ENCODE assay signal across 8 cellular contexts in the genomic region with DNA sequence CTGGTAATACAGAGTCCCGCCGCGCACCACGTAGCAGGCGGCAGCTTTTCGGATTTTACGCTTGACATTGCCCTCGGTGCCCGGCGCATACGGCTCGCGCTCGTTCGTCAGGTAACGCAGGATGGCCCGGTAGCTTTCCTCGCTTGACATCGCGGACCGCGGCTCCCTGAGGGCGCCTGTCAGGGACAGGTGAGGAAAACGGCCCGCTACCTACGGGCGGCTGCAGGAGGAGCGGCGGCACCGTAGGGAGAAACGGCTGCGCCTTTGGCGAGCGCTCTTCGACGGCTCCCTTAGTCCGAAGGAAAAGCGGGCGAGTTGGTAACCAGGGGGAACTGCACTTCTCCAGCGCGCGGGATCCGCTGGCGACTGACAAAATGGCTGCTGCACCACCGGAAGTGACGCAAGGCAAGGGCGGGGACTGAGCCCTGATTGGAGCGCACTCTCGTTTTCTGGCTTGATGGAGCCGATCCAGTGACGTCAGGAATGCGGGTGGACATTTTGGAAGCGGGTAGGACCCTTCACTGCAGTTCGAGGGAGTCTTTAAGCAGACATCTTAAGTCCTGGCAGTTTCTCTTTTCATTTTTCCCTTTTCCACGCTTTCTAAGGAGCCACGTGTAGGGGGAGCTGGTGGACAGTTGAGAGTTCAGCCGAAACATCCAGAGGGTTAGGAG. TPM values are rescaled to one million over a fixed set of nuclear protein-coding genes. Genes with fewer than 3 reads are reported as not detected.
DNase-seq lines count a peak whose midpoint lies in the region; ATAC-seq and TF ChIP-seq lines count a peak whose summit lies in the region.

Gene ZBTB11, minus strand, starts transcription at position 368 of the 671 bp plus-strand sequence. Its CDS starts 218 bp downstream, at position 150.

- peaks cover 34% of the 10 kb centered on the region for H3K36me3 ChIP-seq in KOPT-K1 (ENCODE audit: insufficient read depth, low read length)

- CTCF ChIA-PET in Calu3 (lab: Charles Lee) = interaction anchor here (1.3 to 1.9 kb wide), 4 partner anchors 126 to 552 kb away, joined by 3 to 9 read pairs (median 4); no protein-coding TSS in a partner anchor

- H3K9me3 ChIP-seq in KOPT-K1 (ENCODE audit: insufficient read depth, low read length, poor library complexity, severe bottlenecking) = no peaks in the 10 kb centered on the region

- BruUV-seq in Calu3 (replicated peaks; lab: Mats Ljungman, UMichigan) = no TSS peak

- peak within 1 kb of the TSS; percentile 87 for H3K27ac ChIP-seq in KOPT-K1 (ENCODE audit: low read depth, low read length, poor library complexity, severe bottlenecking)
- H3K27ac ChIP-seq in substantia nigra (ENCODE audit: low read depth, low read length, poor library complexity, severe bottlenecking) = peak within 1 kb of the TSS; percentile 93

- no peaks in the 10 kb centered on the region for H3K27me3 Mint-ChIP-seq in Calu3 (ENCODE audit: unreplicated experiment)
- peaks cover 3% of the 10 kb centered on the region for H3K27me3 Mint-ChIP-seq in neural crest cell (ENCODE audit: low read depth)

- peak; percentile 99 for DNase-seq in Calu3
- DNase-seq in activated T-cell treated with anti-CD3 and anti-CD28 coated beads, Interleukin-2, amount 50 U/mL, for 1 hour = peak; percentile 100
- peak; percentile 100 for DNase-seq in fibroblast of peridontal ligament (ENCODE audit: extremely low read depth)
- peak; percentile 99 for DNase-seq in neural crest cell (ENCODE audit: low read depth, low spot score)
- no peak for DNase-seq in substantia nigra (lab: John Stamatoyannopoulos, UW)
- no peak for DNase-seq in NCI-H524 (lab: John Stamatoyannopoulos, UW)

- ATAC-seq in GM21619 (IDR thresholded peaks at IDR 0.05; ENCODE audit: unreplicated experiment) = peak; percentile 76

- peak within 1 kb of the TSS; percentile 80 for H3K4me3 Mint-ChIP-seq in Calu3 (ENCODE audit: low read depth, unreplicated experiment)
- peak within 1 kb of the TSS; percentile 97 for H3K4me3 Mint-ChIP-seq in neural crest cell

- H3K4me1 Mint-ChIP-seq in Calu3 (ENCODE audit: low read depth, unreplicated experiment) (peaks cover 23% of the 10 kb centered on the region), neural crest cell (peaks cover 32% of the 10 kb centered on the region)

- H3K9me3 Mint-ChIP-seq in Calu3 (ENCODE audit: low read depth, unreplicated experiment) (no peaks in the 10 kb centered on the region), neural crest cell (no peaks in the 10 kb centered on the region)

- H3K27ac Mint-ChIP-seq in Calu3 (ENCODE audit: unreplicated experiment) = peak within 1 kb of the TSS; percentile 85
- peak within 1 kb of the TSS; percentile 83 for H3K27ac Mint-ChIP-seq in neural crest cell (ENCODE audit: unreplicated experiment)

- H3K36me3 Mint-ChIP-seq in Calu3 (ENCODE audit: insufficient read depth, unreplicated experiment) = peaks cover 48% of the 10 kb centered on the region
- H3K36me3 Mint-ChIP-seq in neural crest cell (ENCODE audit: low read depth) = peaks cover 15% of the 10 kb centered on the region

- intact Hi-C loops in Calu3 (cut with micrococcal nuclease; ENCODE audit: unreplicated experiment) = loop anchor here (2.0 to 5.0 kb wide), 3 partner anchors 435 to 548 kb away; no protein-coding TSS in a partner anchor

- no peak for TF ChIP-seq CTCF in Calu3 (IDR thresholded peaks at IDR 0.05; ENCODE audit: unreplicated experiment)
- TF ChIP-seq CTCF in neural crest cell (conservative IDR thresholded peaks at IDR 0.05) = peak; percentile 67

RNA-seq across cellular contexts. Expression of gene ZBTB11, which starts in this region (rescaled TPM):
- total RNA-seq in Calu3 (2022) (34.8 and 36.5 TPM in 2 replicates), neural crest cell (16.6 and 17.2 TPM in 2 replicates)

Comparison
In these comparisons a context has a peak if more than half of its experiments do, and no peak if none do; other contexts are left out.
1. DNase-seq: peak in Calu3 (single experiment), activated T-cell treated with anti-CD3 and anti-CD28 coated beads, Interleukin-2, amount 50 U/mL, for 1 hour (single experiment), fibroblast of peridontal ligament (single experiment) and neural crest cell (single experiment); none in substantia nigra (0 of 49) and NCI-H524 (0 of 2).